Comparison of ENCODE assay signal across 1 cellular context in genomic region chr4:59637596-59637995, GRCh38.
TF ChIP-seq lines count a peak whose summit lies in the region.

No MANE protein-coding gene starts in this region.

TF ChIP-seq in GM23338, 12 proteins besides CTCF, POLR2A, EP300 and RAD21 (continued from another document):
- TF ChIP-seq REST (IDR thresholded peaks at IDR 0.05; ENCODE audit: unreplicated experiment) = no peak
- TF ChIP-seq JUNB (IDR thresholded peaks at IDR 0.05; ENCODE audit: unreplicated experiment) = no peak
- TF ChIP-seq EZH2phosphoT487 (IDR thresholded peaks at IDR 0.05; ENCODE audit: unreplicated experiment) = no peak
- no peak for TF ChIP-seq EZH2 (IDR thresholded peaks at IDR 0.05; ENCODE audit: low read depth, unreplicated experiment)
